In genomic region chr7:80641548-80641947, GRCh38 we compare ENCODE assay signal across 2 cellular contexts.
TF ChIP-seq lines count a peak whose summit lies in the region.

No MANE protein-coding gene starts in this region.

TF ChIP-seq in IMR-90, 13 proteins besides CTCF, POLR2A, EP300 and RAD21:
- TF ChIP-seq CEBPB (IDR thresholded peaks at IDR 0.05; ENCODE audit: low read depth, low read length) (no peak), RFX5 (IDR thresholded peaks at IDR 0.05; ENCODE audit: low read depth, low read length) (no peak), RCOR1 (IDR thresholded peaks at IDR 0.05; ENCODE audit: insufficient replicate concordance, low read length) (no peak), MXI1 (IDR thresholded peaks at IDR 0.05; ENCODE audit: borderline replicate concordance, low read depth, low read length) (no peak), CHD1 (IDR thresholded peaks at IDR 0.05; ENCODE audit: low read depth, low read length) (no peak), NFE2L2 (IDR thresholded peaks at IDR 0.05; ENCODE audit: low read depth, low read length) (no peak), ELK1 (IDR thresholded peaks at IDR 0.05; ENCODE audit: borderline replicate concordance, low read depth, low read length) (no peak), MAFK (IDR thresholded peaks at IDR 0.05; ENCODE audit: low read depth, low read length) (no peak), FOS (IDR thresholded peaks at IDR 0.05; ENCODE audit: low read depth, low read length) (no peak), SMC3 (IDR thresholded peaks at IDR 0.05; ENCODE audit: low read depth, low read length) (no peak), USF2 (IDR thresholded peaks at IDR 0.05; ENCODE audit: low read depth, low read length) (no peak), BHLHE40 (IDR thresholded peaks at IDR 0.05; ENCODE audit: low read depth, low read length) (no peak), MAZ (IDR thresholded peaks at IDR 0.05; ENCODE audit: borderline replicate concordance, low read depth, low read length) (no peak)

TF ChIP-seq in HepG2, 621 proteins besides CTCF, POLR2A, EP300 and RAD21:
- TF ChIP-seq RFX1 (IDR thresholded peaks at IDR 0.05), result no peak
- TF ChIP-seq RBAK (CRISPR knock-in tag; IDR thresholded peaks at IDR 0.05), result no peak
- TF ChIP-seq MATR3 (CRISPR knock-in tag; IDR thresholded peaks at IDR 0.05), result no peak
- no peak for TF ChIP-seq FOXA3 (CRISPR knock-in tag; IDR thresholded peaks at IDR 0.05)
- TF ChIP-seq HIC2 (CRISPR knock-in tag; IDR thresholded peaks at IDR 0.05; ENCODE audit: low read depth), result no peak
- no peak for TF ChIP-seq KLF12 (CRISPR knock-in tag; IDR thresholded peaks at IDR 0.05; ENCODE audit: borderline replicate concordance)
- TF ChIP-seq MXD3 (CRISPR knock-in tag; IDR thresholded peaks at IDR 0.05), result no peak
- TF ChIP-seq ATF7-NPFF (CRISPR knock-in tag; IDR thresholded peaks at IDR 0.05; ENCODE audit: low read depth), result no peak
- no peak for TF ChIP-seq REXO4 (CRISPR knock-in tag; IDR thresholded peaks at IDR 0.05; ENCODE audit: borderline replicate concordance)
- TF ChIP-seq DR1 (CRISPR knock-in tag; IDR thresholded peaks at IDR 0.05), result no peak
- no peak for TF ChIP-seq ZFP62 (CRISPR knock-in tag; IDR thresholded peaks at IDR 0.05)
- no peak for TF ChIP-seq ZBTB40 (IDR thresholded peaks at IDR 0.05)
- TF ChIP-seq ZBTB40 (CRISPR knock-in tag; IDR thresholded peaks at IDR 0.05), result no peak
